Comparison of ENCODE assay signal across 24 cellular contexts in genomic region chr11:31529701-31530100, GRCh38. TPM values are rescaled to one million over a fixed set of nuclear protein-coding genes. Genes with fewer than 3 reads are reported as not detected.
DNase-seq lines count a peak whose midpoint lies in the region; ATAC-seq, FAIRE-seq and TF ChIP-seq lines count a peak whose summit lies in the region.
"Had no signal": no experiment of that assay in that cellular context is flagged by ENCODE, and none has a peak within 500 bp of the region (broad histone marks: within the 10 kb centered on the region; RNA-seq: fewer than 3 reads in every experiment).

No MANE protein-coding gene starts in this region.

- H3K27ac ChIP-seq in small intestine (ENCODE audit: low read depth in 1 of 2, low read length in 1 of 2) = no peak overlapping the region
- H3K27ac ChIP-seq: adrenal gland, neural progenitor cell, transverse colon had no signal

- no peak overlapping the region for H3K4me3 ChIP-seq in small intestine (ENCODE audit: low read depth in 1 of 2, low read length in 2 of 2)
- H3K4me3 ChIP-seq: adrenal gland, neural progenitor cell, transverse colon had no signal

- no peaks in the 10 kb centered on the region for H3K27me3 ChIP-seq in small intestine (ENCODE audit: control insufficient read depth in 2 of 2, insufficient read depth in 2 of 2, low read length in 2 of 2)
- H3K27me3 ChIP-seq: adrenal gland, neural progenitor cell, transverse colon had no signal

- no peaks in the 10 kb centered on the region for H3K4me1 ChIP-seq in small intestine (ENCODE audit: control insufficient read depth in 2 of 2, insufficient read depth in 1 of 2, low read depth in 1 of 2, low read length in 1 of 2)
- H3K4me1 ChIP-seq: adrenal gland had no signal

- ATAC-seq in GM18907 (IDR thresholded peaks at IDR 0.05; ENCODE audit: unreplicated experiment) (peak; percentile 90), HG02678 (IDR thresholded peaks at IDR 0.05; ENCODE audit: unreplicated experiment) (peak; percentile 76), HG03442 (IDR thresholded peaks at IDR 0.05; ENCODE audit: unreplicated experiment) (peak; percentile 63), HG03460 (IDR thresholded peaks at IDR 0.05; ENCODE audit: unreplicated experiment) (no peak)
- ATAC-seq: sciatic nerve had no signal

- DNase-seq in GM10266 (ENCODE audit: extremely low spot score) (peak; percentile 8), NCI-H187 (lab: John Stamatoyannopoulos, UW) (no peak), NCI-H2227 (lab: John Stamatoyannopoulos, UW; ENCODE audit: unreplicated experiment) (no peak), small intestine (no peak)
- DNase-seq: 8988T; activated CD4-positive, alpha-beta T cell treated with anti-CD3 and anti-CD28 coated beads for 4 hours; activated naive CD4-positive, alpha-beta T cell treated with Interleukin-2 at 50 U/mL for 16 hours; activated T-cell treated with anti-CD3 and anti-CD28 coated beads, Interleukin-2, amount 50 U/mL, for 48 hours; adrenal gland; CD4-positive, alpha-beta T cell; DMS 273 treated with DMSO at 0.1 percent for 48 hours; effector CD4-positive, alpha-beta T cell; head of caudate nucleus; NCI-H1048; NCI-H1694 treated with DMSO at 0.1 percent for 48 hours; transverse colon had no signal

- no peaks in the 10 kb centered on the region for H3K9me3 ChIP-seq in small intestine (ENCODE audit: control insufficient read depth, low read depth)
- H3K9me3 ChIP-seq: adrenal gland, transverse colon had no signal

- TF ChIP-seq CTCF in GM10266 (IDR thresholded peaks at IDR 0.05; ENCODE audit: control insufficient read depth, insufficient read depth, low read depth, missing control alignments) = no peak

- no peaks in the 10 kb centered on the region for H3K36me3 ChIP-seq in small intestine (ENCODE audit: control insufficient read depth in 2 of 2, insufficient read depth in 2 of 2, low read length in 2 of 2)
- H3K36me3 ChIP-seq: adrenal gland, transverse colon had no signal

- FAIRE-seq in small intestine (lab: Jason Lieb, UNC) = no peak
- FAIRE-seq: GM18507, GM19239 had no signal

RNA-seq across cellular contexts. Expression of gene ELP4, which starts 20.1 kb away (rescaled TPM):
- polyA plus RNA-seq in small intestine = 1 to 10 TPM; 5.4 to 9.2 (median 6.5) TPM

RNA-seq across cellular contexts. Expression of gene IMMP1L, which starts 20.3 kb away (rescaled TPM):
- 10 to 100 TPM; 13.2 to 22.5 (median 15.2) TPM for polyA plus RNA-seq in small intestine
